ENCODE assay signal across 1 cellular context in the genomic region with DNA sequence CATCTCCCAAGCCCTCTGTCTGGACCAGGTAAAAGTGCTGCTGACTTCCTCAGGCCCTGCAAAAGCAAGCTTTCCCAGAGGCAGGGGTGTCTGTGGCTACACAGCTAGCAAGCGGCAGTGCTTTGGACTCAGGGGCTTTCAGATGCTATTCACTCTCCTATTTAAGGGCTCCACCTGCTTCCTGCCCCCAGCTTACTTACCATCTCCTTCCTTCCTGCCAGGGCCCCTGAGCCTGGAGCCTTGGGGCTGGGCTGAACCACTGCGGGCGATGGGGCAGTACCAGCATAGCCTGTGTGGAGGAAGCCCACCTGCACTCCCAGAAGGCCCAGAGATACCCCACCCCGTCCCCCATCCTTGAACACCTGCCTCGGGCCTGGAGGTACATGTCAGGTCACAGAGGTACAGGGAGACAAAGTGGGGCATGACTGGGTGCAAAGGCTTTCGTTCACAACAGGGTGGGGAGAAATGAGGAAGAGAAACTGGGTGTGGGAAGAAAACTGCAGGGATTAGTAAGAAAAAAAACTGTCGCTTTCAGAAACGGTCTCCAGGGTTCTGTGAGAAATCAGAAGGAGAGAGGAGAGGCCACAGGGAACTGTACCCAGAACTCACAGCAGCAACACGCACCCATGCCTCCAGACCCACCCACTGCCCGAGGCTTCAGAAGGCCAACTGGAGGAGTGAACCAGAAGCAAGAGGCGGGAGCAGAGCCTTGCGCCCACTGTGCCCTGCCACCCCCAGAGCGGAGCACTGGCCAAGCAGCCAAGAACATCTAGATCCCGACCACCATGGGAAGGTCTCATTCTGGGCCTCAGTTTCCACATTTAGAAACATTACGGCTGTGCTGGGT.
TF ChIP-seq lines count a peak whose summit lies in the region.

No MANE protein-coding gene starts in this region.

TF ChIP-seq in IMR-90, 13 proteins besides CTCF, POLR2A, EP300 and RAD21 (continued from another document):
- no peak for TF ChIP-seq MAFK (IDR thresholded peaks at IDR 0.05; ENCODE audit: low read depth, low read length)
- TF ChIP-seq CEBPB (IDR thresholded peaks at IDR 0.05; ENCODE audit: low read depth, low read length) = no peak
